9 cellular contexts compared by ENCODE assay signal in the genomic region with DNA sequence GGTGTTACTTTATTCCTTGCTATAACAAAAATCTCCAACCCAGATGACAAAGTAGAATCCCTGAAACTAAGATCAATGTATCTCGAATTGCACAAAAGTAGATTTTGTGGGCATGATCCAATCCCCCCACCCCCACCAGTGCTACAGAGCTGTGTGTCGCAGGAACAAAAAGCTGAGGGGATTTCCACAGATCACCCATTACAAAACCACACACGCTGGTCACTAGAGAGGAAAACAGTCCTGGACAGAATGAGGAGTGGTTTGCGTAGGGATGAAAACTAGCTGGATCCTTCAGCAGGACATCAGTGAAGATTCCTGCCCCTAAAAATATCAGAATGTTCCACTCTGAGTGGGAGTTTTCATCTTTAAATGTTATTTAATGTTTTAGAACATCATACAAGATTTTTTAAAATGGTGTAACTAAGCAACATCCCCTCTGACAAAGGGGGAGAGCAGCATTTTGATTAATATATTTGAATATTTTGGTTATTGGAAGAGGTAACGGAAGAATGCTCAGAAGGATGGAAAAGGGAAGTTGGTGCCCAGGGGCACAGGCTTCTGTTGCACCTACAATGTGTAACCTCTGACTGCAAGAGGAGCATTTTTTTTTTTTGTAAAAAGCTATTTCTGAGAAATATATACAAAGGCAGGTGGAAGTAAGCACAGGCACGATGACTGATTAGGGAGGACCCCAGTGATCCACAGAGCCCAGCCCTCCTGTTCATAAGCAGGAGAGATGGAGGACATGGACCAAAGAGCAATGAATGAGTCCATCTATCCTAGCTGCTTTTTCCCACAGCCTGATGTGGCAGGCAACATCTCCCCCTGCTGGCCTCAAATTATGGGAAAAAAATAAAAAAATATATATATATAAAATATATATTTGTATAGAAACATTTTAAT.
A peak's percentile ranks its signal among the peaks of the same experiment; 100 is the strongest.
DNase-seq lines count a peak whose midpoint lies in the region; ATAC-seq and TF ChIP-seq lines count a peak whose summit lies in the region.
"Had no signal": no experiment of that assay in that cellular context is flagged by ENCODE, and none has a peak within 500 bp of the region (broad histone marks: within the 10 kb centered on the region; RNA-seq: fewer than 3 reads in every experiment).

No MANE protein-coding gene starts in this region.

- TF ChIP-seq CTCF in DND-41 (IDR thresholded peaks at IDR 0.05; ENCODE audit: borderline replicate concordance, extremely low read depth, low read length, poor library complexity, severe bottlenecking), result peak; percentile 25
- no peak for TF ChIP-seq CTCF in RWPE1 (conservative IDR thresholded peaks at IDR 0.05; ENCODE audit: low read depth)
- TF ChIP-seq CTCF in cardiac fibroblast (IDR thresholded peaks at IDR 0.05; ENCODE audit: low read depth, low read length), result peak; percentile 39

- peak overlapping the region in 1 of 2 experiments; percentile 54 for H2BK12ac ChIP-seq in mesenchymal stem cell (ENCODE audit: low read length in 2 of 2)

- H3K9me3 ChIP-seq in DND-41 (ENCODE audit: insufficient read depth, low read length, severe bottlenecking) (no peaks in the 10 kb centered on the region), mesenchymal stem cell (ENCODE audit: control insufficient read depth, low read length) (no peaks in the 10 kb centered on the region)
- H3K9me3 ChIP-seq: SJSA1 had no signal

- no peak overlapping the region for H2BK15ac ChIP-seq in mesenchymal stem cell (ENCODE audit: low read depth, poor library complexity, severe bottlenecking)

- H3K4me2 ChIP-seq in DND-41 (ENCODE audit: insufficient read depth, low read length), result no peak overlapping the region
- H3K4me2 ChIP-seq in mesenchymal stem cell (ENCODE audit: low read length, poor library complexity, severe bottlenecking), result peak overlapping the region; percentile 7

- H3K27me3 ChIP-seq in DND-41 (ENCODE audit: insufficient read depth, low read length, poor library complexity) (no peaks in the 10 kb centered on the region), mesenchymal stem cell (ENCODE audit: control insufficient read depth in 1 of 2, insufficient read depth in 1 of 2, low read length in 2 of 2) (no peaks in the 10 kb centered on the region)
- H3K27me3 ChIP-seq: SJSA1 had no signal

- WGBS in mesenchymal stem cell, result 64% methylated on average over 4 of the region's 6 CpGs

- H3K9ac ChIP-seq in DND-41 (ENCODE audit: low read depth, low read length), result no peak overlapping the region
- H3K9ac ChIP-seq in mesenchymal stem cell (ENCODE audit: low read length), result no peak overlapping the region

- CTCF ChIA-PET in RWPE1 (lab: Yijun Ruan, JAX), result interaction anchor here (0.6 to 3.4 kb wide), 23 partner anchors 9 to 427 kb away, joined by 3 to 34 read pairs (median 4); partner anchors contain the start of gene DNAH7

- peak overlapping the region in 1 of 2 experiments; percentile 16 for H3K18ac ChIP-seq in mesenchymal stem cell (ENCODE audit: low read depth in 1 of 2, low read length in 2 of 2)

- H2AFZ ChIP-seq in DND-41 (ENCODE audit: low read depth, low read length) (no peak overlapping the region), mesenchymal stem cell (ENCODE audit: low read depth, low read length) (no peak overlapping the region)

- H4K91ac ChIP-seq in mesenchymal stem cell (ENCODE audit: low read length), result no peak overlapping the region

- H4K8ac ChIP-seq in mesenchymal stem cell (ENCODE audit: low read length), result no peak overlapping the region

- H2AK5ac ChIP-seq in mesenchymal stem cell (ENCODE audit: low read length, severe bottlenecking), result peak overlapping the region; percentile 61

- no peak overlapping the region for H2BK5ac ChIP-seq in mesenchymal stem cell (ENCODE audit: low read depth, low read length, poor library complexity, severe bottlenecking)

- H3K23ac ChIP-seq in mesenchymal stem cell (ENCODE audit: low read length in 2 of 2), result no peak overlapping the region

- H3K79me2 ChIP-seq in DND-41 (ENCODE audit: insufficient read depth, low read length), result no peaks in the 10 kb centered on the region

- H4K20me1 ChIP-seq in DND-41 (ENCODE audit: insufficient read depth, low read length), result no peaks in the 10 kb centered on the region

- no peak overlapping the region for H2BK120ac ChIP-seq in mesenchymal stem cell (ENCODE audit: low read depth, low read length)

- H3K4ac ChIP-seq in mesenchymal stem cell (ENCODE audit: low read depth in 1 of 2, low read length in 2 of 2), result peak overlapping the region in 1 of 2 experiments; percentile 19

- no peak overlapping the region for H3K14ac ChIP-seq in mesenchymal stem cell (ENCODE audit: low read length in 2 of 2)

- peak; percentile 43 for DNase-seq in DND-41
- peak; percentile 44 for DNase-seq in RWPE1 (ENCODE audit: low spot score)
- peak; percentile 67 to 68 for DNase-seq in cardiac fibroblast (ENCODE audit: low read depth in 2 of 2)
- DNase-seq in mesenchymal stem cell, result peak; percentile 56

- peak; percentile 72; the same call in 2 of the 3 replicates for ATAC-seq in DND-41 (ENCODE audit: insufficient read depth, low read depth)
- ATAC-seq in HG02588 (IDR thresholded peaks at IDR 0.05; ENCODE audit: unreplicated experiment), result peak; percentile 53
- no peak for ATAC-seq in HG02623 (IDR thresholded peaks at IDR 0.05; ENCODE audit: unreplicated experiment)
- ATAC-seq in GM18909 (IDR thresholded peaks at IDR 0.05; ENCODE audit: poor library complexity, unreplicated experiment), result no peak
- no peak for ATAC-seq in HG03039 (IDR thresholded peaks at IDR 0.05; ENCODE audit: unreplicated experiment)

- H3K4me3 ChIP-seq in DND-41 (ENCODE audit: low read depth in 1 of 2, low read length in 2 of 2), result no peak overlapping the region
- H3K4me3 ChIP-seq in cardiac fibroblast (replicated peaks in 1 of 2; ENCODE audit: low read depth in 2 of 2, low read length in 2 of 2), result no peak overlapping the region
- H3K4me3 ChIP-seq in mesenchymal stem cell (ENCODE audit: insufficient read depth in 1 of 2, low read depth in 1 of 2, low read length in 2 of 2), result no peak overlapping the region
- H3K4me3 ChIP-seq: SJSA1 had no signal

- POLR2A ChIA-PET in RWPE1 (lab: Yijun Ruan, JAX; ENCODE audit: low non-redundant PET), result no interaction called here

- H3K27ac ChIP-seq in DND-41 (ENCODE audit: low read length) (no peak overlapping the region), RWPE1 (no peak overlapping the region), mesenchymal stem cell (ENCODE audit: low read length, poor library complexity, severe bottlenecking) (peak overlapping the region; percentile 56)
- H3K27ac ChIP-seq: SJSA1 had no signal

- H3K36me3 ChIP-seq in DND-41 (ENCODE audit: insufficient read depth, low read length) (no peaks in the 10 kb centered on the region), mesenchymal stem cell (ENCODE audit: control insufficient read depth in 1 of 2, insufficient read depth in 2 of 2, low read depth in 1 of 2, low read length in 2 of 2) (no peaks in the 10 kb centered on the region)
- H3K36me3 ChIP-seq: SJSA1 had no signal

- H3K4me1 ChIP-seq in DND-41 (ENCODE audit: insufficient read depth, low read length), result no peaks in the 10 kb centered on the region
- peaks cover 8% of the 10 kb centered on the region for H3K4me1 ChIP-seq in mesenchymal stem cell (ENCODE audit: control insufficient read depth, insufficient read depth, low read depth, low read length)

- no peaks in the 10 kb centered on the region for H3K79me1 ChIP-seq in mesenchymal stem cell (replicated peaks; ENCODE audit: low read length, poor library complexity, severe bottlenecking)

Comparison
In these comparisons a context has a peak if more than half of its experiments do, and no peak if none do; other contexts are left out.
1. ATAC-seq: peak in DND-41 (single experiment) and HG02588 (single experiment); none in HG02623 (single experiment), GM18909 (single experiment) and HG03039 (single experiment).
2. Peak in every context shown above with its lines, with median percentiles within 50 percentile points of each other: DNase-seq.